Comparison of ENCODE assay signal across 1 cellular context in genomic region chr20:3767434-3768341, GRCh38.
A peak's percentile ranks its signal among the peaks of the same experiment; 100 is the strongest.
TF ChIP-seq lines count a peak whose summit lies in the region.

TSS of gene ADISSP (minus strand) at chr20:3767753. CDS start at chr20:3760100, 7,653 bp downstream.

TF ChIP-seq in HepG2, 621 proteins besides CTCF, POLR2A, EP300 and RAD21 (continued from another document and continues in another):
- TF ChIP-seq ELF3 (CRISPR knock-in tag; IDR thresholded peaks at IDR 0.05) (peak; percentile 62), ZNF282 (IDR thresholded peaks at IDR 0.05; ENCODE audit: partially characterized antibody) (no peak), CREB1 (IDR thresholded peaks at IDR 0.05) (peak; percentile 94), CREB1 (CRISPR knock-in tag; IDR thresholded peaks at IDR 0.05) (no peak), NCOA2 (CRISPR knock-in tag; IDR thresholded peaks at IDR 0.05) (peak; percentile 28; the same call in 1 of the 2 replicates), YY1 (IDR thresholded peaks at IDR 0.05; ENCODE audit: insufficient read depth, insufficient replicate concordance, low read depth, low read length) (peak; percentile 41), ZNF644 (CRISPR knock-in tag; IDR thresholded peaks at IDR 0.05; ENCODE audit: low read depth) (no peak), ZIK1 (CRISPR knock-in tag; IDR thresholded peaks at IDR 0.05; ENCODE audit: borderline replicate concordance, low read depth) (peak; percentile 81), GTF3A (CRISPR knock-in tag; conservative IDR thresholded peaks at IDR 0.05) (peak; percentile 51; the same call in 1 of the 2 replicates), ZNF629 (CRISPR knock-in tag; conservative IDR thresholded peaks at IDR 0.05) (peak; percentile 19), ZNF609 (CRISPR knock-in tag; IDR thresholded peaks at IDR 0.05; ENCODE audit: borderline replicate concordance) (peak; percentile 36; the same call in 1 of the 2 replicates), ATF6 (CRISPR knock-in tag; conservative IDR thresholded peaks at IDR 0.05) (no peak), FOXO4 (CRISPR knock-in tag; conservative IDR thresholded peaks at IDR 0.05) (no peak), CEBPG (CRISPR knock-in tag; IDR thresholded peaks at IDR 0.05) (no peak; the same call in 1 of the 2 replicates), NFIC (IDR thresholded peaks at IDR 0.05; ENCODE audit: low read length) (no peak), HHEX (CRISPR knock-in tag; IDR thresholded peaks at IDR 0.05) (no peak), KLF13 (CRISPR knock-in tag; IDR thresholded peaks at IDR 0.05) (peak; percentile 84), ATF7-NPFF (CRISPR knock-in tag; IDR thresholded peaks at IDR 0.05; ENCODE audit: low read depth) (peak; percentile 97), NR2F2 (IDR thresholded peaks at IDR 0.05; ENCODE audit: borderline replicate concordance, low read depth) (0 out of 2 replicates have a peak, but pooled peaks have one; percentile 29), SMYD3 (CRISPR knock-in tag; IDR thresholded peaks at IDR 0.05) (peak; percentile 90; the same call in 1 of the 2 replicates), BRD4 (CRISPR knock-in tag; IDR thresholded peaks at IDR 0.05) (peak; percentile 92), HMG20B (CRISPR knock-in tag; conservative IDR thresholded peaks at IDR 0.05) (peak; percentile 57; the same call in 1 of the 2 replicates), DNMT3B (CRISPR knock-in tag; conservative IDR thresholded peaks at IDR 0.05) (no peak), ZBTB7B (CRISPR knock-in tag; IDR thresholded peaks at IDR 0.05) (peak; percentile 95), ZNF235 (CRISPR knock-in tag; IDR thresholded peaks at IDR 0.05; ENCODE audit: borderline replicate concordance) (peak; percentile 99), ZNF589 (CRISPR knock-in tag; conservative IDR thresholded peaks at IDR 0.05) (no peak), ZNF652 (CRISPR knock-in tag; IDR thresholded peaks at IDR 0.05; ENCODE audit: borderline replicate concordance, low read depth) (no peak), EEA1 (CRISPR knock-in tag; IDR thresholded peaks at IDR 0.05; ENCODE audit: borderline replicate concordance) (peak; percentile 28; the same call in 1 of the 2 replicates), HDAC6 (IDR thresholded peaks at IDR 0.05; ENCODE audit: low read depth, low read length) (no peak), DRAP1 (CRISPR knock-in tag; IDR thresholded peaks at IDR 0.05) (peak; percentile 86), ZBTB1 (CRISPR knock-in tag; IDR thresholded peaks at IDR 0.05; ENCODE audit: borderline replicate concordance) (no peak; the same call in 1 of the 2 replicates), HMG20A (CRISPR knock-in tag; IDR thresholded peaks at IDR 0.05; ENCODE audit: borderline replicate concordance) (no peak), KMT2B (CRISPR knock-in tag; IDR thresholded peaks at IDR 0.05) (peak; percentile 86), ZNF768 (CRISPR knock-in tag; IDR thresholded peaks at IDR 0.05) (no peak; the same call in 1 of the 2 replicates), ZNF12 (CRISPR knock-in tag; IDR thresholded peaks at IDR 0.05) (no peak), ZBED4 (CRISPR knock-in tag; IDR thresholded peaks at IDR 0.05; ENCODE audit: borderline replicate concordance) (peak; percentile 99), HOXA9 (CRISPR knock-in tag; IDR thresholded peaks at IDR 0.05; ENCODE audit: borderline replicate concordance) (no peak), NONO (IDR thresholded peaks at IDR 0.05) (no peak), NONO (CRISPR knock-in tag; conservative IDR thresholded peaks at IDR 0.05) (peak; percentile 67), FOXO1 (CRISPR knock-in tag; IDR thresholded peaks at IDR 0.05) (no peak; the same call in 1 of the 2 replicates), NR3C1 (CRISPR knock-in tag; IDR thresholded peaks at IDR 0.05) (0 out of 2 replicates have a peak, but pooled peaks have one; percentile 75), REXO4 (CRISPR knock-in tag; IDR thresholded peaks at IDR 0.05; ENCODE audit: borderline replicate concordance) (no peak; the same call in 1 of the 2 replicates), ZNF281 (CRISPR knock-in tag; IDR thresholded peaks at IDR 0.05; ENCODE audit: borderline replicate concordance) (peak; percentile 9; the same call in 1 of the 2 replicates)
- TF ChIP-seq, protein P1, sequence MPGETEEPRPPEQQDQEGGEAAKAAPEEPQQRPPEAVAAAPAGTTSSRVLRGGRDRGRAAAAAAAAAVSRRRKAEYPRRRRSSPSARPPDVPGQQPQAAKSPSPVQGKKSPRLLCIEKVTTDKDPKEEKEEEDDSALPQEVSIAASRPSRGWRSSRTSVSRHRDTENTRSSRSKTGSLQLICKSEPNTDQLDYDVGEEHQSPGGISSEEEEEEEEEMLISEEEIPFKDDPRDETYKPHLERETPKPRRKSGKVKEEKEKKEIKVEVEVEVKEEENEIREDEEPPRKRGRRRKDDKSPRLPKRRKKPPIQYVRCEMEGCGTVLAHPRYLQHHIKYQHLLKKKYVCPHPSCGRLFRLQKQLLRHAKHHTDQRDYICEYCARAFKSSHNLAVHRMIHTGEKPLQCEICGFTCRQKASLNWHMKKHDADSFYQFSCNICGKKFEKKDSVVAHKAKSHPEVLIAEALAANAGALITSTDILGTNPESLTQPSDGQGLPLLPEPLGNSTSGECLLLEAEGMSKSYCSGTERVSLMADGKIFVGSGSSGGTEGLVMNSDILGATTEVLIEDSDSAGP (CRISPR knock-in tag; IDR thresholded peaks at IDR 0.05; ENCODE audit: borderline replicate concordance): peak; percentile 84
- TF ChIP-seq, protein P2, sequence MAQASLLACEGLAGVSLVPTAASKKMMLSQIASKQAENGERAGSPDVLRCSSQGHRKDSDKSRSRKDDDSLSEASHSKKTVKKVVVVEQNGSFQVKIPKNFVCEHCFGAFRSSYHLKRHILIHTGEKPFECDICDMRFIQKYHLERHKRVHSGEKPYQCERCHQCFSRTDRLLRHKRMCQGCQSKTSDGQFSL (CRISPR knock-in tag; IDR thresholded peaks at IDR 0.05): peak; percentile 77; the same call in 1 of the 2 replicates
- TF ChIP-seq, protein P3, sequence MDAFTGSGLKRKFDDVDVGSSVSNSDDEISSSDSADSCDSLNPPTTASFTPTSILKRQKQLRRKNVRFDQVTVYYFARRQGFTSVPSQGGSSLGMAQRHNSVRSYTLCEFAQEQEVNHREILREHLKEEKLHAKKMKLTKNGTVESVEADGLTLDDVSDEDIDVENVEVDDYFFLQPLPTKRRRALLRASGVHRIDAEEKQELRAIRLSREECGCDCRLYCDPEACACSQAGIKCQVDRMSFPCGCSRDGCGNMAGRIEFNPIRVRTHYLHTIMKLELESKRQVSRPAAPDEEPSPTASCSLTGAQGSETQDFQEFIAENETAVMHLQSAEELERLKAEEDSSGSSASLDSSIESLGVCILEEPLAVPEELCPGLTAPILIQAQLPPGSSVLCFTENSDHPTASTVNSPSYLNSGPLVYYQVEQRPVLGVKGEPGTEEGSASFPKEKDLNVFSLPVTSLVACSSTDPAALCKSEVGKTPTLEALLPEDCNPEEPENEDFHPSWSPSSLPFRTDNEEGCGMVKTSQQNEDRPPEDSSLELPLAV (CRISPR knock-in tag; conservative IDR thresholded peaks at IDR 0.05; ENCODE audit: low read depth): no peak
